Comparison of ENCODE assay signal across 7 cellular contexts in the genomic region with DNA sequence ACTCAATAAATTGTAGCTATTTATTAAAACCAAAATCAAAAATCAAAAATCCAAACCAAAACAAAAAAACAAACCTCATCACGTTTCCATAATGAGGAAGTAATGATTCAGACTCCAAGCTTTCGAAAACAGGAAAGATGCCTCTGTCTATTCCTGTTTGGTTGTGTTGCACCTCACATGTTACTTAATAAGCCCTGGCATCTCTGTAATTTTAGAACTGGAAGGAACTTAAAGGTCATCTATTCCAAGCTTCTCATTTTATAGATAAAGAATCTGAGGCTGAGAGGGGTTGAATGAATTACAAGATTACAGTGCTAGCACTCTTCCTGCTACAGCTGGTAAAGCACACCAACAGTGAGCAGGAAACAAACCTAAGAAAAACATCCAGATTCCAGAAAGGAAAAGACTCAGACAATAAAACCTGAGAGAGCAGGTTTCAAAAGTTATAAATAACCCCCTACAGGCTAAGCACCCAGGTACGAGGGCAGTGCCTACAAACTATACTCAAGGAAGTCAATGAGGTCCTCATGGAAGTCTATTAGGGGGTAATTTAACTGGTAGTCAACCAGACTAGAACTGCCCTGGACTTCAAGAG. TPM values are rescaled to one million over a fixed set of nuclear protein-coding genes. Genes with fewer than 3 reads are reported as not detected.
A peak's percentile ranks its signal among the peaks of the same experiment; 100 is the strongest.
DNase-seq lines count a peak whose midpoint lies in the region; ATAC-seq and TF ChIP-seq lines count a peak whose summit lies in the region.
"Not testable (repeated sequence)": the region's sequence is repeated elsewhere in the genome, so short reads cannot be mapped to it uniquely, and the experiment has no call there.

No MANE protein-coding gene starts in this region.

- not testable (repeated sequence) for H3K4me3 Mint-ChIP-seq in activated naive CD8-positive, alpha-beta T cell; endothelial cell (ENCODE audit: unreplicated experiment); naive thymus-derived CD4-positive, alpha-beta T cell

- not testable (repeated sequence) for TF ChIP-seq CTCF in endothelial cell (IDR thresholded peaks at IDR 0.05; ENCODE audit: unreplicated experiment); heart left ventricle (IDR thresholded peaks at IDR 0.05)

- peak overlapping the region; percentile 22 for H3K27ac Mint-ChIP-seq in activated naive CD8-positive, alpha-beta T cell
- H3K27ac Mint-ChIP-seq in endothelial cell (ENCODE audit: unreplicated experiment), result peak overlapping the region; percentile 90
- not testable (repeated sequence) for H3K27ac Mint-ChIP-seq in naive thymus-derived CD4-positive, alpha-beta T cell

- ATAC-seq in heart left ventricle, result peak; percentile 54 to 70 (median 65)
- ATAC-seq in right cardiac atrium, result peak in 1 of 2 donors; percentile 47
- ATAC-seq in naive thymus-derived CD4-positive, alpha-beta T cell, result peak; percentile 56

- H3K9me3 Mint-ChIP-seq in activated naive CD8-positive, alpha-beta T cell (ENCODE audit: low read depth); endothelial cell (ENCODE audit: unreplicated experiment); naive thymus-derived CD4-positive, alpha-beta T cell: not testable (repeated sequence)

- H3K9ac ChIP-seq in BLaER1 treated with 17β-estradiol and CSF1 and Interleukin-3, amounts not matched to agents 10 nM and 100 nM, result peak overlapping the region in 8 of 11 experiments; percentile 48 to 77 (median 68); a peak in 15 of 22 replicates
- peak overlapping the region in 2 of 3 donors; percentile 20 to 68 for H3K9ac ChIP-seq in skeletal muscle tissue (ENCODE audit: low read depth in 1 of 3, low read length in 3 of 3)

- H3K36me3 Mint-ChIP-seq in activated naive CD8-positive, alpha-beta T cell; endothelial cell (ENCODE audit: low read depth, unreplicated experiment); naive thymus-derived CD4-positive, alpha-beta T cell: not testable (repeated sequence)

- H3K27me3 ChIP-seq in BLaER1 treated with 17β-estradiol and CSF1 and Interleukin-3, amounts not matched to agents 10 nM and 100 nM; heart left ventricle; right cardiac atrium (ENCODE audit: control insufficient read depth, insufficient read depth); naive thymus-derived CD4-positive, alpha-beta T cell (ENCODE audit: control insufficient read depth in 2 of 2, insufficient read depth in 2 of 2, low read length in 2 of 2); skeletal muscle tissue (ENCODE audit: control insufficient read depth in 3 of 3, insufficient read depth in 3 of 3, low read length in 3 of 3): not testable (repeated sequence)

- not testable (repeated sequence) for TF ChIP-seq POLR2A in heart left ventricle (IDR thresholded peaks at IDR 0.05)

- H3K4me2 ChIP-seq in BLaER1 treated with 17β-estradiol and CSF1 and Interleukin-3, amounts not matched to agents 10 nM and 100 nM, result peak overlapping the region in 9 of 11 experiments; percentile 38 to 82 (median 75); a peak in 18 of 22 replicates

- not testable (repeated sequence) for H3K36me3 ChIP-seq in BLaER1 treated with 17β-estradiol and CSF1 and Interleukin-3, amounts not matched to agents 10 nM and 100 nM; heart left ventricle; naive thymus-derived CD4-positive, alpha-beta T cell (ENCODE audit: control insufficient read depth in 2 of 3, insufficient read depth in 3 of 3, low read length in 3 of 3); skeletal muscle tissue (ENCODE audit: control insufficient read depth in 3 of 3, insufficient read depth in 3 of 3, low read length in 3 of 3)

- not testable (repeated sequence) for DNase-seq in endothelial cell (ENCODE audit: low spot score); heart left ventricle; right cardiac atrium; naive thymus-derived CD4-positive, alpha-beta T cell

- POLR2A ChIA-PET in naive thymus-derived CD4-positive, alpha-beta T cell (lab: Charles Lee), result not testable (repeated sequence)

- intact Hi-C loops in heart left ventricle (cut with DNase I); right cardiac atrium (cut with DNase I); naive thymus-derived CD4-positive, alpha-beta T cell (cut with micrococcal nuclease): not testable (repeated sequence)

- H3K27ac ChIP-seq in BLaER1 treated with 17β-estradiol and CSF1 and Interleukin-3, amounts not matched to agents 10 nM and 100 nM, result peak overlapping the region; percentile 33 to 91 (median 83); a peak in 21 of 22 replicates
- peak overlapping the region; percentile 50 to 91 (median 70) for H3K27ac ChIP-seq in heart left ventricle
- peak overlapping the region; percentile 88 for H3K27ac ChIP-seq in right cardiac atrium (ENCODE audit: low read length)
- H3K27ac ChIP-seq in naive thymus-derived CD4-positive, alpha-beta T cell (ENCODE audit: low read depth, low read length), result not testable (repeated sequence)
- peak overlapping the region; percentile 84 for H3K27ac ChIP-seq in skeletal muscle tissue (ENCODE audit: low read depth, low read length)

- 11 to 34% (median 25%) methylated on average over 1 to 2 of the region's 3 CpGs for WGBS in heart left ventricle, 4 donors
- WGBS in right cardiac atrium, result 43% methylated on average over 1 of the region's 3 CpGs

- not testable (repeated sequence) for H4K20me1 ChIP-seq in BLaER1 treated with 17β-estradiol and CSF1 and Interleukin-3, amounts not matched to agents 10 nM and 100 nM

- not testable (repeated sequence) for H3K4me1 Mint-ChIP-seq in activated naive CD8-positive, alpha-beta T cell (ENCODE audit: low read depth); endothelial cell (ENCODE audit: unreplicated experiment); naive thymus-derived CD4-positive, alpha-beta T cell

- H3K9me3 ChIP-seq in BLaER1 treated with 17β-estradiol and CSF1 and Interleukin-3, amounts not matched to agents 10 nM and 100 nM (replicated peaks in 1 of 11); heart left ventricle; right cardiac atrium (ENCODE audit: control insufficient read depth, low read length); naive thymus-derived CD4-positive, alpha-beta T cell (ENCODE audit: control insufficient read depth in 2 of 3, low read length in 3 of 3); skeletal muscle tissue (ENCODE audit: control insufficient read depth in 3 of 3, low read length in 3 of 3): not testable (repeated sequence)

- not testable (repeated sequence) for H3K27me3 Mint-ChIP-seq in activated naive CD8-positive, alpha-beta T cell; endothelial cell (ENCODE audit: unreplicated experiment); naive thymus-derived CD4-positive, alpha-beta T cell

- peaks cover 0 to 20% (median 9%) of the 10 kb centered on the region in 10 experiments; a peak in 17 of 20 replicates for H3K4me1 ChIP-seq in BLaER1 treated with 17β-estradiol and CSF1 and Interleukin-3, amounts not matched to agents 10 nM and 100 nM
- not testable (repeated sequence) for H3K4me1 ChIP-seq in heart left ventricle; right cardiac atrium (ENCODE audit: control insufficient read depth, insufficient read depth, low read length); naive thymus-derived CD4-positive, alpha-beta T cell (ENCODE audit: control insufficient read depth in 2 of 2, insufficient read depth in 2 of 2, low read length in 2 of 2); skeletal muscle tissue (ENCODE audit: control insufficient read depth in 3 of 3, insufficient read depth in 3 of 3, low read length in 3 of 3)

- not testable (repeated sequence) for H3K4me3 ChIP-seq in BLaER1 treated with 17β-estradiol and CSF1 and Interleukin-3, amounts not matched to agents 10 nM and 100 nM; right cardiac atrium (ENCODE audit: low read length); naive thymus-derived CD4-positive, alpha-beta T cell (ENCODE audit: low read length)
- H3K4me3 ChIP-seq in heart left ventricle (peak overlapping the region in 1 of 12 donors; percentile 19), skeletal muscle tissue (ENCODE audit: low read length in 3 of 3) (peak overlapping the region in 2 of 3 donors; percentile 14 to 31)

- CTCF ChIA-PET in naive thymus-derived CD4-positive, alpha-beta T cell (lab: Charles Lee), result not testable (repeated sequence)

RNA-seq across cellular contexts. Expression of gene RMND5A, which starts 5.4 kb away (rescaled TPM):
- total RNA-seq in endothelial cell (ENCODE audit: unreplicated experiment) (40.2 TPM), heart left ventricle (100 to 1,000 TPM in 4 of 9 donors, 10 to 100 TPM in 5; 56.2 to 148 (median 91.7) TPM), right cardiac atrium (10 to 100 TPM; 49.9 to 68.1 (median 65.2) TPM), skeletal muscle tissue (46.4 TPM)
- polyA plus RNA-seq in heart left ventricle (10 to 100 TPM; 29.9 to 62.6 TPM), right cardiac atrium (28.3 TPM)
- 10 to 100 TPM; 24.3 to 42.5 (median 32.0) TPM for total RNA-seq in naive thymus-derived CD4-positive, alpha-beta T cell
- 10 to 100 TPM; 13.0 to 13.9 TPM for polyA plus RNA-seq in naive thymus-derived CD4-positive, alpha-beta T cell
